In the genomic region with DNA sequence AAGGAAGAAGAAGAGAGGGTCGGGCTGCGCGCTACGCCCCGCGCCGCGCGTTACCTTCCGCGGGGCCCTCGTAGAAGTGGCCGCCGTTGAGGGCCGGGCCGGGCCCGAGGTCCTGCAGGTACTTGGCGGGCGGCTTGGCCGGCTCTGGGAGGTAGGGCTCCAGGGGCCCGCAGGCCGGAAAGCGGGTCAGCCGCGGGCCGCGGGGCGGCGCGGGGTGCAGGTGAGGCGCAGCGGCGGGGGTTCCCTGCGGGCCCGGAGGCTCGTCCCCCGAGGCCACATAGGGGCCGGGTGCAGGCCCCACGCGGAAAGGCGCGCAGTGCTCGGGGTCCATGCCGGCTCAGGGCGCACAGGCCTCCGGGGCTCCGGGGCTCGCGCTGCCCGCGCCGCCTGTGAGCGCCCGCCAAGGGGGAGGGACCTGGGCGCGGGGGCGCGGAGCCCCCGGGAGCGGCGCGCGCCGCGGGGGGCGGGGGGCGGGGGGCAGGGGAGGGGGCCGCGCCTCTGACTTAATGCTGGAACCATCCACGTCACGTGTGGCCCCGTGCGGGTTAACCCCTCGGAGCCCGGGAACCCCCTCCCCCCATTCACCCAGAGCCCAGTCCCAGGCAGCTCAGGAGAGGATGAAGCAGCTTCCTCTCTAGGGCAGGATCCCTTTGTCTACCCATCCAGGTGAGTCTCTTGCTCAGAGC, we compare ENCODE assay signal across 12 cellular contexts. TPM values are rescaled to one million over a fixed set of nuclear protein-coding genes. Genes with fewer than 3 reads are reported as not detected.
DNase-seq lines count a peak whose midpoint lies in the region; ATAC-seq and TF ChIP-seq lines count a peak whose summit lies in the region.
"Had no signal": no experiment of that assay in that cellular context is flagged by ENCODE, and none has a peak within 500 bp of the region (broad histone marks: within the 10 kb centered on the region; RNA-seq: fewer than 3 reads in every experiment).

ALX3 (minus strand) TSS at position 391 of the 686 bp plus-strand sequence; CDS start at position 331, 60 bp downstream.

- no peak within 1 kb of the TSS for H3K27ac Mint-ChIP-seq in stimulated activated naive CD8-positive, alpha-beta T cell treated with anti-CD3 and anti-CD28 coated beads, Interleukin-15, Interleukin-2, amounts not matched to agents 100 ng/mL and 50 ng/mL, for 24 hours
- H3K27ac Mint-ChIP-seq in memory B cell, result no peak within 1 kb of the TSS
- H3K27ac Mint-ChIP-seq: CD4-positive, CD25-positive, alpha-beta regulatory T cell; T-helper 1 cell treated with Interleukin-12 subunit alpha and Interleukin-12 subunit beta and Interleukin-4 antibody, amounts not matched to agents 30 μg/mL and 1 μg/mL, for 36 hours had no signal

- H3K27ac ChIP-seq in dorsolateral prefrontal cortex (peak within 1 kb of the TSS in 25 of 59 donors; percentile 3 to 80 (median 58)), urinary bladder (ENCODE audit: low read depth) (no peak within 1 kb of the TSS)

- H3K36me3 Mint-ChIP-seq in stimulated activated naive CD8-positive, alpha-beta T cell treated with anti-CD3 and anti-CD28 coated beads, Interleukin-15, Interleukin-2, amounts not matched to agents 100 ng/mL and 50 ng/mL, for 24 hours (ENCODE audit: low read depth), result no peaks in the 10 kb centered on the region
- no peaks in the 10 kb centered on the region for H3K36me3 Mint-ChIP-seq in memory B cell

- H3K36me3 ChIP-seq in urinary bladder (ENCODE audit: insufficient read depth), result no peaks in the 10 kb centered on the region

- no peak for TF ChIP-seq CTCF in dorsolateral prefrontal cortex (IDR thresholded peaks at IDR 0.05 in 54 of 56, conservative IDR thresholded peaks at IDR 0.05 in 2 of 56; ENCODE audit: low read depth in 1 of 56, partially characterized antibody in 56 of 56)

- H3K27me3 Mint-ChIP-seq in stimulated activated naive CD8-positive, alpha-beta T cell treated with anti-CD3 and anti-CD28 coated beads, Interleukin-15, Interleukin-2, amounts not matched to agents 100 ng/mL and 50 ng/mL, for 24 hours, result peaks cover 74% of the 10 kb centered on the region
- H3K27me3 Mint-ChIP-seq in memory B cell, result peaks cover 14% of the 10 kb centered on the region

- 4% methylated on average over 68 of the region's 75 CpGs for WGBS in urinary bladder

- no peak for ATAC-seq in stimulated activated naive CD8-positive, alpha-beta T cell treated with anti-CD3 and anti-CD28 coated beads, Interleukin-15, Interleukin-2, amounts not matched to agents 100 U/mL and 50 U/mL, for 24 hours
- ATAC-seq in memory B cell (ENCODE audit: low read depth), result peak; percentile 42
- no peak for ATAC-seq in HG03175 (IDR thresholded peaks at IDR 0.05; ENCODE audit: unreplicated experiment)
- no peak for ATAC-seq in GM19463 (IDR thresholded peaks at IDR 0.05; ENCODE audit: unreplicated experiment)
- no peak for ATAC-seq in HG03280 (IDR thresholded peaks at IDR 0.05; ENCODE audit: unreplicated experiment)

- H3K4me1 Mint-ChIP-seq in stimulated activated naive CD8-positive, alpha-beta T cell treated with anti-CD3 and anti-CD28 coated beads, Interleukin-15, Interleukin-2, amounts not matched to agents 100 ng/mL and 50 ng/mL, for 24 hours (ENCODE audit: low read depth), result peaks cover 6% of the 10 kb centered on the region
- H3K4me1 Mint-ChIP-seq in memory B cell, result peaks cover 7% of the 10 kb centered on the region

- H3K27me3 ChIP-seq in dorsolateral prefrontal cortex, result peaks cover 0 to 72% (median 58%) of the 10 kb centered on the region in 45 donors

- H3K4me3 Mint-ChIP-seq in stimulated activated naive CD8-positive, alpha-beta T cell treated with anti-CD3 and anti-CD28 coated beads, Interleukin-15, Interleukin-2, amounts not matched to agents 100 ng/mL and 50 ng/mL, for 24 hours, result peak within 1 kb of the TSS; percentile 2
- H3K4me3 Mint-ChIP-seq in memory B cell, result peak within 1 kb of the TSS; percentile 79
- H3K4me3 Mint-ChIP-seq: T-helper 1 cell treated with Interleukin-12 subunit alpha and Interleukin-12 subunit beta and Interleukin-4 antibody, amounts not matched to agents 30 μg/mL and 1 μg/mL, for 36 hours had no signal

- no peak for DNase-seq in stimulated activated naive CD8-positive, alpha-beta T cell treated with anti-CD3 and anti-CD28 coated beads, Interleukin-15, Interleukin-2, amounts not matched to agents 100 U/mL and 50 U/mL, for 24 hours
- DNase-seq in dorsolateral prefrontal cortex (no peak), memory B cell (ENCODE audit: low spot score in 2 of 2) (no peak)
- DNase-seq: CD4-positive, CD25-positive, alpha-beta regulatory T cell had no signal

- intact Hi-C loops in dorsolateral prefrontal cortex (cut with DNase I), result no loop called here

- no peaks in the 10 kb centered on the region for H3K4me1 ChIP-seq in urinary bladder (ENCODE audit: insufficient read depth)

- H3K4me3 ChIP-seq in dorsolateral prefrontal cortex, result peak within 1 kb of the TSS in 46 of 59 donors; percentile 4 to 58 (median 32)
- peak within 1 kb of the TSS; percentile 1 for H3K4me3 ChIP-seq in urinary bladder (ENCODE audit: low read depth, low read length)

- no peaks in the 10 kb centered on the region for H3K9me3 Mint-ChIP-seq in stimulated activated naive CD8-positive, alpha-beta T cell treated with anti-CD3 and anti-CD28 coated beads, Interleukin-15, Interleukin-2, amounts not matched to agents 100 ng/mL and 50 ng/mL, for 24 hours
- H3K9me3 Mint-ChIP-seq in memory B cell, result no peaks in the 10 kb centered on the region
- H3K9me3 Mint-ChIP-seq: T-helper 1 cell treated with Interleukin-12 subunit alpha and Interleukin-12 subunit beta and Interleukin-4 antibody, amounts not matched to agents 30 μg/mL and 1 μg/mL, for 36 hours had no signal

RNA-seq across cellular contexts. Expression of gene ALX3, which starts in this region (rescaled TPM):
- total RNA-seq in dorsolateral prefrontal cortex, result 1 to 10 TPM in 33 of 120 experiments, under 1 TPM in 66, not detected in 21; 0.25 to 5.1 (median 0.78) TPM
- 0.21 TPM for total RNA-seq in urinary bladder
- 0.15 TPM for polyA plus RNA-seq in urinary bladder
- total RNA-seq: CD4-positive, CD25-positive, alpha-beta regulatory T cell; fibroblast of villous mesenchyme; myocyte had no signal
- polyA plus RNA-seq: CD4-positive, CD25-positive, alpha-beta regulatory T cell had no signal
